In the genomic region with DNA sequence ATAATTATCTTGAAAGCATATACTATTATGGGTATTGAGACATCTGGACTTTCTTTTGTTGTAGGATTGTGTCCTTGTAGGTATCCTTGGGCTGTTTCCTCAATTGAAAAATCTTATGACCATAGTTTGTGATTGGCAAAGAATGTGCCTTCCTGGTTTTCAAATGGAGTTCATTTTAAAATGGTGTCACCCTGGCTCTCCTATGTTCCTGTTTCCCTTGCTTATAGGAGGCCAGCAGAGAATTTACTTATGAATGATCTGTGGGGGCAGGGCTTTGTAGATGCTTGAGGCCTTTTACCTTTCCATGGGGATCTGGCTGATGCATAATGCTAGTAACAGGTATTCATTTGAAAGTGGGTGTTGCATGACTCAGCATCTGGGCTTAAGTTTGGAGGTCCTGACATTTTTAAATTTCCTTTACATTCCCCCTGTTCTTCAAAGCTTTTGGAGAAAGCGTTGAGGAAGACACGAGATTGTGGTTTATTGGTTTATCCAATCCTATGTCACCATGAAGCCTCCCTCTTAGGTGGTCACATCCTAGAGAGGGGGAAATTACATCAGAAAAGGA, we compare ENCODE assay signal across 28 cellular contexts.
"Had no signal": no experiment of that assay in that cellular context is flagged by ENCODE, and none has a peak within 500 bp of the region (broad histone marks: within the 10 kb centered on the region; RNA-seq: fewer than 3 reads in every experiment).

No MANE protein-coding gene starts in this region.

- ATAC-seq: activated CD4-positive, CD25-positive, alpha-beta regulatory T cell treated with anti-CD3 and anti-CD28 coated beads, Interleukin-2, amount 50 U/mL, for 24 hours; activated CD8-positive, alpha-beta T cell treated with anti-CD3 and anti-CD28 coated beads for 36 hours; activated T-cell treated with anti-CD3 and anti-CD28 coated beads, Interleukin-2, amount 50 U/mL, for 4 hours; activated T-helper 17 cell treated with anti-CD3 and anti-CD28 coated beads, Interleukin-2, amount 50 U/mL, for 72 hours; esophagus mucosa; heart left ventricle had no signal

- H3K4me3 ChIP-seq: coronary artery, dorsolateral prefrontal cortex, heart left ventricle had no signal

- FAIRE-seq: astrocyte, bronchial epithelial cell, frontal cortex had no signal

- H3K4me1 ChIP-seq: heart left ventricle had no signal

- H3K36me3 ChIP-seq: brain microvascular endothelial cell, heart left ventricle had no signal

- H3K9me3 ChIP-seq: heart left ventricle had no signal

- H3K27ac ChIP-seq: brain microvascular endothelial cell, coronary artery, dorsolateral prefrontal cortex, heart left ventricle, VCaP had no signal

- H3K27me3 ChIP-seq: brain microvascular endothelial cell, dorsolateral prefrontal cortex had no signal

- DNase-seq: activated B cell treated with CpG ODN at 0.5 μM for 24 hours; activated CD4-positive, alpha-beta T cell treated with anti-CD3 and anti-CD28 coated beads for 48 hours; activated CD4-positive, alpha-beta T cell treated with anti-CD3 and anti-CD28 coated beads, Interleukin-2, amount 50 U/mL, for 1 hour; activated CD4-positive, alpha-beta T cell treated with anti-CD3 and anti-CD28 coated beads, Interleukin-2, amount 50 U/mL, for 48 hours; activated CD8-positive, alpha-beta memory T cell treated with anti-CD3 and anti-CD28 coated beads for 24 hours; activated CD8-positive, alpha-beta T cell treated with anti-CD3 and anti-CD28 coated beads for 36 hours; activated effector memory CD4-positive, alpha-beta T cell treated with Interleukin-2 at 50 U/mL for 16 hours; activated gamma-delta T cell treated with Interleukin-2 at 50 U/mL for 16 hours; activated naive CD4-positive, alpha-beta T cell treated with anti-CD3 and anti-CD28 coated beads, Interleukin-2, amount 50 U/mL, for 16 hours; activated naive CD4-positive, alpha-beta T cell treated with Interleukin-2 at 50 U/mL for 16 hours; activated T-cell treated with anti-CD3 and anti-CD28 coated beads, Interleukin-2, amount 50 U/mL, for 4 hours; amniotic stem cell; anterior cingulate cortex; brain microvascular endothelial cell; dorsolateral prefrontal cortex; effector memory CD4-positive, alpha-beta T cell; endodermal cell; foreskin fibroblast; heart left ventricle; T-helper 2 cell had no signal
